ENCODE assay signal across 21 cellular contexts in the genomic region with DNA sequence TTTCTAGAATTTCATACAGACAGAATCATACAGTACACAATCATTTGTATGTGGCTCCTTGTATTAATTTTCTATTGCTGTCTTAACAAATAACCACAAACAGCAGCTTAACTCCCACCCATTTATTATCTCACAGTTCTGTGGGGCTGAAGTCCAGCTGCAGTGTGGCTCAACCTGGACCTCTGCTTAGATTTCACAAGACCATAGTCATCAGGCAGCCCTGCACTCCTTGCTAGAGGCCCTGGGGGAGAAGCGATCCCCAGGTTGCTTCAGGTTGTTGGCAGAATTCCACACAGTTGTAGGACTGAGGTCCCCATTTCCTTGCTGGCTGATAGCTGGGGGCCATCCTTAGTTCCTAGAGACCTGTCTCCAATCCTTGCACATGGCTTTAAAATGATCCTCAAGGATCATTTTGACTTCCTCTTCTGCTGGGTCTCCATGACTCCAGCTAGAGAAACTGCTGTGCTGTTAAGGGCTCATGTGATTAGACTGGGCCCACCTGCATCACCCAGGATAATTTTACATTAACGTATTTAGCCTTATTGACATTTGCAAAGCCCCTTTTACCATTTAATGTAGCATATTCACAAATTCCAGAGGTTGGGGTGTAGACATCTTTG.
DNase-seq lines count a peak whose midpoint lies in the region; ATAC-seq, FAIRE-seq and TF ChIP-seq lines count a peak whose summit lies in the region.
"Had no signal": no experiment of that assay in that cellular context is flagged by ENCODE, and none has a peak within 500 bp of the region (broad histone marks: within the 10 kb centered on the region; RNA-seq: fewer than 3 reads in every experiment).

No MANE protein-coding gene starts in this region.

- H3K27me3 ChIP-seq in liver (ENCODE audit: control insufficient read depth in 4 of 4, insufficient read depth in 4 of 4, low read length in 3 of 4) (no peaks in the 10 kb centered on the region), small intestine (ENCODE audit: control insufficient read depth in 2 of 2, insufficient read depth in 2 of 2, low read length in 2 of 2) (no peaks in the 10 kb centered on the region), uterus (no peaks in the 10 kb centered on the region)
- H3K27me3 ChIP-seq: SJSA1 had no signal

- H3K27ac ChIP-seq in liver (ENCODE audit: low read depth in 1 of 2, low read length in 2 of 2) (peak overlapping the region; percentile 58), small intestine (ENCODE audit: low read depth in 1 of 2, low read length in 1 of 2) (no peak overlapping the region), uterus (no peak overlapping the region)
- H3K27ac ChIP-seq: A549, SJSA1 had no signal

- intact Hi-C loops in uterus (cut with DNase I; ENCODE audit: low total_unique reads) = no loop called here

- TF ChIP-seq CTCF in epithelial cell of proximal tubule (conservative IDR thresholded peaks at IDR 0.05; ENCODE audit: low read depth, low read length) (no peak), liver (IDR thresholded peaks at IDR 0.05; ENCODE audit: low read depth, low read length, missing input control) (no peak), uterus (IDR thresholded peaks at IDR 0.05) (no peak)

- H3K4me3 ChIP-seq in epithelial cell of proximal tubule (ENCODE audit: low read depth, low read length) = no peak overlapping the region
- H3K4me3 ChIP-seq in liver (ENCODE audit: low read depth in 1 of 3, low read length in 3 of 3) = no peak overlapping the region
- H3K4me3 ChIP-seq in small intestine (ENCODE audit: low read depth in 1 of 2, low read length in 2 of 2) = no peak overlapping the region
- H3K4me3 ChIP-seq in uterus = no peak overlapping the region
- H3K4me3 ChIP-seq: A549, GM12878, SJSA1 had no signal

- ATAC-seq in GM21367 (IDR thresholded peaks at IDR 0.05; ENCODE audit: unreplicated experiment) = no peak
- ATAC-seq: A549, GM12878, HCT116 had no signal

- TF ChIP-seq RAD21 in liver (IDR thresholded peaks at IDR 0.05) = peak in 1 of 2 donors; percentile 55

- FAIRE-seq in small intestine (lab: Jason Lieb, UNC) = no peak
- FAIRE-seq: A549, GM12878, H1, RCC 7860 had no signal

- DNase-seq in HuH-7.5 (ENCODE audit: low spot score) (peak; percentile 26), epithelial cell of proximal tubule (ENCODE audit: low read depth) (peak; percentile 7), small intestine (peak; percentile 54), SHP77 (lab: John Stamatoyannopoulos, UW) (no peak), uterus (no peak)
- DNase-seq: DMS79 treated with DMSO at 0.1 percent for 48 hours, MV-4-11, NCI-H1105 treated with DMSO at 0.1 percent for 48 hours, NCI-H1694 treated with DMSO at 0.1 percent for 48 hours, NCI-H2081 treated with DMSO at 0.1 percent for 48 hours, NCI-H2171 treated with DMSO at 0.1 percent for 48 hours, NCI-H446, NCI-H526 had no signal

- no peak for TF ChIP-seq POLR2A in uterus (IDR thresholded peaks at IDR 0.05)

- H3K9me3 ChIP-seq in liver (ENCODE audit: control insufficient read depth in 4 of 4, low read length in 3 of 4) = no peaks in the 10 kb centered on the region
- H3K9me3 ChIP-seq in small intestine (ENCODE audit: control insufficient read depth, low read depth) = no peaks in the 10 kb centered on the region
- H3K9me3 ChIP-seq in uterus = no peaks in the 10 kb centered on the region
- H3K9me3 ChIP-seq: A549, SJSA1 had no signal

- no peaks in the 10 kb centered on the region for H3K36me3 ChIP-seq in liver (ENCODE audit: control insufficient read depth in 4 of 4, insufficient read depth in 3 of 4, low read depth in 1 of 4, low read length in 3 of 4)
- H3K36me3 ChIP-seq in small intestine (ENCODE audit: control insufficient read depth in 2 of 2, insufficient read depth in 2 of 2, low read length in 2 of 2) = no peaks in the 10 kb centered on the region
- H3K36me3 ChIP-seq in uterus = no peaks in the 10 kb centered on the region
- H3K36me3 ChIP-seq: SJSA1 had no signal

- H3K4me1 ChIP-seq in liver (ENCODE audit: control insufficient read depth in 4 of 4, insufficient read depth in 4 of 4, low read length in 3 of 4) (peaks cover 5 to 24% (median 17%) of the 10 kb centered on the region in 4 donors), small intestine (ENCODE audit: control insufficient read depth in 2 of 2, insufficient read depth in 1 of 2, low read depth in 1 of 2, low read length in 1 of 2) (no peaks in the 10 kb centered on the region), uterus (no peaks in the 10 kb centered on the region)
- H3K4me1 ChIP-seq: A549, SJSA1 had no signal

- H3K9ac ChIP-seq in liver (ENCODE audit: low read depth in 1 of 2, low read length in 2 of 2) = no peak overlapping the region

- 52% methylated on average over 2 of the region's 2 CpGs for WGBS in liver
- WGBS in small intestine, 3 donors = 56 to 73% (median 69%) methylated on average over 2 of the region's 2 CpGs

TF ChIP-seq in liver, 16 proteins besides CTCF, POLR2A, EP300 and RAD21:
- TF ChIP-seq, protein P1, sequence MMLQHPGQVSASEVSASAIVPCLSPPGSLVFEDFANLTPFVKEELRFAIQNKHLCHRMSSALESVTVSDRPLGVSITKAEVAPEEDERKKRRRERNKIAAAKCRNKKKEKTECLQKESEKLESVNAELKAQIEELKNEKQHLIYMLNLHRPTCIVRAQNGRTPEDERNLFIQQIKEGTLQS (IDR thresholded peaks at IDR 0.05) = peak; percentile 62
- no peak for TF ChIP-seq TAF1 (conservative IDR thresholded peaks at IDR 0.05)
- TF ChIP-seq, protein P2, sequence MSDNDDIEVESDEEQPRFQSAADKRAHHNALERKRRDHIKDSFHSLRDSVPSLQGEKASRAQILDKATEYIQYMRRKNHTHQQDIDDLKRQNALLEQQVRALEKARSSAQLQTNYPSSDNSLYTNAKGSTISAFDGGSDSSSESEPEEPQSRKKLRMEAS (IDR thresholded peaks at IDR 0.05) = peak; percentile 64
- TF ChIP-seq FOXA1 (IDR thresholded peaks at IDR 0.05) = no peak
- peak; percentile 75 to 85 for TF ChIP-seq JUND (IDR thresholded peaks at IDR 0.05)
- TF ChIP-seq NR2F2 (IDR thresholded peaks at IDR 0.05) = peak; percentile 53
- TF ChIP-seq SP1 (IDR thresholded peaks at IDR 0.05) = peak; percentile 84
- TF ChIP-seq, protein P3, sequence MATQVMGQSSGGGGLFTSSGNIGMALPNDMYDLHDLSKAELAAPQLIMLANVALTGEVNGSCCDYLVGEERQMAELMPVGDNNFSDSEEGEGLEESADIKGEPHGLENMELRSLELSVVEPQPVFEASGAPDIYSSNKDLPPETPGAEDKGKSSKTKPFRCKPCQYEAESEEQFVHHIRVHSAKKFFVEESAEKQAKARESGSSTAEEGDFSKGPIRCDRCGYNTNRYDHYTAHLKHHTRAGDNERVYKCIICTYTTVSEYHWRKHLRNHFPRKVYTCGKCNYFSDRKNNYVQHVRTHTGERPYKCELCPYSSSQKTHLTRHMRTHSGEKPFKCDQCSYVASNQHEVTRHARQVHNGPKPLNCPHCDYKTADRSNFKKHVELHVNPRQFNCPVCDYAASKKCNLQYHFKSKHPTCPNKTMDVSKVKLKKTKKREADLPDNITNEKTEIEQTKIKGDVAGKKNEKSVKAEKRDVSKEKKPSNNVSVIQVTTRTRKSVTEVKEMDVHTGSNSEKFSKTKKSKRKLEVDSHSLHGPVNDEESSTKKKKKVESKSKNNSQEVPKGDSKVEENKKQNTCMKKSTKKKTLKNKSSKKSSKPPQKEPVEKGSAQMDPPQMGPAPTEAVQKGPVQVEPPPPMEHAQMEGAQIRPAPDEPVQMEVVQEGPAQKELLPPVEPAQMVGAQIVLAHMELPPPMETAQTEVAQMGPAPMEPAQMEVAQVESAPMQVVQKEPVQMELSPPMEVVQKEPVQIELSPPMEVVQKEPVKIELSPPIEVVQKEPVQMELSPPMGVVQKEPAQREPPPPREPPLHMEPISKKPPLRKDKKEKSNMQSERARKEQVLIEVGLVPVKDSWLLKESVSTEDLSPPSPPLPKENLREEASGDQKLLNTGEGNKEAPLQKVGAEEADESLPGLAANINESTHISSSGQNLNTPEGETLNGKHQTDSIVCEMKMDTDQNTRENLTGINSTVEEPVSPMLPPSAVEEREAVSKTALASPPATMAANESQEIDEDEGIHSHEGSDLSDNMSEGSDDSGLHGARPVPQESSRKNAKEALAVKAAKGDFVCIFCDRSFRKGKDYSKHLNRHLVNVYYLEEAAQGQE (IDR thresholded peaks at IDR 0.05) = no peak
- no peak for TF ChIP-seq GABPA (IDR thresholded peaks at IDR 0.05 in 1 of 2, conservative IDR thresholded peaks at IDR 0.05 in 1 of 2)
- TF ChIP-seq EGR1 (IDR thresholded peaks at IDR 0.05; ENCODE audit: low read depth in 2 of 2) = no peak
- TF ChIP-seq, protein P4, sequence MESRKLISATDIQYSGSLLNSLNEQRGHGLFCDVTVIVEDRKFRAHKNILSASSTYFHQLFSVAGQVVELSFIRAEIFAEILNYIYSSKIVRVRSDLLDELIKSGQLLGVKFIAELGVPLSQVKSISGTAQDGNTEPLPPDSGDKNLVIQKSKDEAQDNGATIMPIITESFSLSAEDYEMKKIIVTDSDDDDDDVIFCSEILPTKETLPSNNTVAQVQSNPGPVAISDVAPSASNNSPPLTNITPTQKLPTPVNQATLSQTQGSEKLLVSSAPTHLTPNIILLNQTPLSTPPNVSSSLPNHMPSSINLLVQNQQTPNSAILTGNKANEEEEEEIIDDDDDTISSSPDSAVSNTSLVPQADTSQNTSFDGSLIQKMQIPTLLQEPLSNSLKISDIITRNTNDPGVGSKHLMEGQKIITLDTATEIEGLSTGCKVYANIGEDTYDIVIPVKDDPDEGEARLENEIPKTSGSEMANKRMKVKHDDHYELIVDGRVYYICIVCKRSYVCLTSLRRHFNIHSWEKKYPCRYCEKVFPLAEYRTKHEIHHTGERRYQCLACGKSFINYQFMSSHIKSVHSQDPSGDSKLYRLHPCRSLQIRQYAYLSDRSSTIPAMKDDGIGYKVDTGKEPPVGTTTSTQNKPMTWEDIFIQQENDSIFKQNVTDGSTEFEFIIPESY (IDR thresholded peaks at IDR 0.05) = peak; percentile 69
- TF ChIP-seq RXRA (IDR thresholded peaks at IDR 0.05) = peak; percentile 77 to 79
- peak; percentile 97 for TF ChIP-seq HNF4G (IDR thresholded peaks at IDR 0.05)
- peak; percentile 98 to 99 for TF ChIP-seq HNF4A (conservative IDR thresholded peaks at IDR 0.05)
- peak; percentile 40 for TF ChIP-seq FOXA2 (IDR thresholded peaks at IDR 0.05)
- peak; percentile 67 for TF ChIP-seq YY1 (IDR thresholded peaks at IDR 0.05)
TF ChIP-seq in liver: peak in this region for 11.

Comparison
In these comparisons a context has a peak if more than half of its experiments do, and no peak if none do; other contexts are left out.
1. DNase-seq: peak in HuH-7.5 (single experiment), epithelial cell of proximal tubule (single experiment) and small intestine (single experiment); none in SHP77 (0 of 2) and uterus (0 of 2).
2. H3K27ac ChIP-seq: peak in liver (2 of 2); none in small intestine (0 of 2) and uterus (0 of 2).